37 cellular contexts compared by ENCODE assay signal in genomic region chr10:78738457-78738856, GRCh38.
"Had no signal": no experiment of that assay in that cellular context is flagged by ENCODE, and none has a peak within 500 bp of the region (broad histone marks: within the 10 kb centered on the region; RNA-seq: fewer than 3 reads in every experiment).

No MANE protein-coding gene starts in this region.

- DNase-seq: activated B cell treated with CpG ODN at 0.5 μM for 24 hours; activated CD4-positive, alpha-beta memory T cell treated with anti-CD3 and anti-CD28 coated beads for 36 hours; activated CD4-positive, alpha-beta T cell treated with anti-CD3 and anti-CD28 coated beads for 4 hours; activated CD4-positive, alpha-beta T cell treated with anti-CD3 and anti-CD28 coated beads, Interleukin-2, amount 10 ng/mL, durations not matched to agents 24 days and 14 days; activated CD4-positive, alpha-beta T cell treated with anti-CD3 and anti-CD28 coated beads, Interleukin-2, amount 50 U/mL, for 1 hour; activated CD4-positive, alpha-beta T cell treated with anti-CD3 and anti-CD28 coated beads, Interleukin-2, amount 50 U/mL, for 4 hours; activated CD4-positive, CD25-positive, alpha-beta regulatory T cell treated with anti-CD3 and anti-CD28 coated beads, Interleukin-2, amount 50 U/mL, for 72 hours; activated CD8-positive, alpha-beta memory T cell treated with anti-CD3 and anti-CD28 coated beads, Interleukin-2, amount 50 U/mL, for 4 hours; activated CD8-positive, alpha-beta T cell treated with anti-CD3 and anti-CD28 coated beads for 36 hours; activated effector memory CD4-positive, alpha-beta T cell treated with anti-CD3 and anti-CD28 coated beads, Interleukin-2, amount 50 U/mL, for 16 hours; activated gamma-delta T cell treated with Interleukin-2 at 50 U/mL for 16 hours; activated naive CD4-positive, alpha-beta T cell; activated naive CD4-positive, alpha-beta T cell treated with anti-CD3 and anti-CD28 coated beads for 36 hours; activated naive CD4-positive, alpha-beta T cell treated with anti-CD3 and anti-CD28 coated beads, Interleukin-2, amount 50 U/mL, for 16 hours; activated naive CD8-positive, alpha-beta T cell treated with anti-CD3 and anti-CD28 coated beads for 36 hours; activated T-cell treated with anti-CD3 and anti-CD28 coated beads for 4 hours; activated T-cell treated with anti-CD3 and anti-CD28 coated beads, Interleukin-2, amount 50 U/mL, for 1 hour; activated T-cell treated with anti-CD3 and anti-CD28 coated beads, Interleukin-2, amount 50 U/mL, for 4 hours; activated T-cell treated with anti-CD3 and anti-CD28 coated beads, Interleukin-2, amount 50 U/mL, for 72 hours; adrenal gland; amniotic stem cell; aorta; body of pancreas; brain microvascular endothelial cell; caudate nucleus; SW 1271; T-helper 1 cell; T-helper 2 cell; T-helper 9 cell had no signal

- ATAC-seq: activated CD8-positive, alpha-beta T cell treated with anti-CD3 and anti-CD28 coated beads for 36 hours; activated naive CD4-positive, alpha-beta T cell treated with anti-CD3 and anti-CD28 coated beads, Interleukin-2, amount 50 U/mL, for 72 hours; activated T-cell treated with anti-CD3 and anti-CD28 coated beads, Interleukin-2, amount 50 U/mL, for 4 hours; activated T-cell treated with anti-CD3 and anti-CD28 coated beads, Interleukin-2, amount 50 U/mL, for 72 hours; activated T-helper 17 cell treated with anti-CD3 and anti-CD28 coated beads, Interleukin-2, amount 50 U/mL, for 72 hours; body of pancreas had no signal

- H3K4me3 ChIP-seq: adrenal gland, body of pancreas, breast epithelium had no signal

- H3K27ac ChIP-seq: adrenal gland, body of pancreas, brain microvascular endothelial cell, breast epithelium, VCaP had no signal

- H3K4me3 Mint-ChIP-seq: activated B cell treated with CpG ODN at 0.5 μM for 24 hours; activated CD4-positive, alpha-beta memory T cell treated with anti-CD3 and anti-CD28 coated beads for 36 hours; activated CD4-positive, alpha-beta T cell treated with anti-CD3 and anti-CD28 coated beads, Interleukin-2, amount 10 ng/mL, durations not matched to agents 24 days and 14 days; activated CD8-positive, alpha-beta T cell treated with anti-CD3 and anti-CD28 coated beads for 36 hours; activated naive CD4-positive, alpha-beta T cell treated with anti-CD3 and anti-CD28 coated beads for 36 hours; activated naive CD8-positive, alpha-beta T cell treated with anti-CD3 and anti-CD28 coated beads for 36 hours; activated T-cell treated with anti-CD3 and anti-CD28 coated beads, Interleukin-2, amount 50 U/mL, for 4 hours; activated T-cell treated with anti-CD3 and anti-CD28 coated beads, Interleukin-2, amount 50 U/mL, for 72 hours; activated T-helper 1 cell treated with anti-CD3 and anti-CD28 coated beads, Interleukin-12 subunit alpha, Interleukin-12 subunit beta, Interleukin-2, Interleukin-4 antibody, amounts not matched to agents 30 ng/mL and 10 ng/mL and 1 ng/mL, durations not matched to agents 14 hours and 24 hours and 36 hours; activated T-helper 17 cell treated with anti-CD3 and anti-CD28 coated beads, Interleukin-2, amount 50 U/mL, for 72 hours; central memory CD8-positive, alpha-beta T cell; T-helper 1 cell treated with Interleukin-12 subunit alpha and Interleukin-12 subunit beta and Interleukin-4 antibody, amounts not matched to agents 30 μg/mL and 1 μg/mL, for 36 hours; T-helper 2 cell treated with Interferon-gamma antibody and Interleukin-4, amounts not matched to agents 5 μg/mL and 100 μg/mL, for 36 hours had no signal

- H3K36me3 Mint-ChIP-seq: activated CD4-positive, alpha-beta memory T cell treated with anti-CD3 and anti-CD28 coated beads for 36 hours; activated naive CD4-positive, alpha-beta T cell treated with anti-CD3 and anti-CD28 coated beads, Interleukin-2, amount 50 U/mL, for 72 hours; activated naive CD8-positive, alpha-beta T cell treated with anti-CD3 and anti-CD28 coated beads for 36 hours had no signal

- H3K27ac Mint-ChIP-seq: activated B cell treated with CpG ODN at 0.5 μM for 24 hours; activated CD4-positive, alpha-beta memory T cell treated with anti-CD3 and anti-CD28 coated beads for 36 hours; activated CD4-positive, alpha-beta T cell treated with anti-CD3 and anti-CD28 coated beads, Interleukin-2, amount 10 ng/mL, durations not matched to agents 24 days and 14 days; activated CD8-positive, alpha-beta T cell treated with anti-CD3 and anti-CD28 coated beads for 36 hours; activated naive CD4-positive, alpha-beta T cell treated with anti-CD3 and anti-CD28 coated beads for 36 hours; activated naive CD4-positive, alpha-beta T cell treated with anti-CD3 and anti-CD28 coated beads, Interleukin-2, amount 50 U/mL, for 72 hours; activated naive CD8-positive, alpha-beta T cell treated with anti-CD3 and anti-CD28 coated beads for 36 hours; activated T-cell treated with anti-CD3 and anti-CD28 coated beads, Interleukin-2, amount 50 U/mL, for 72 hours; activated T-helper 1 cell treated with anti-CD3 and anti-CD28 coated beads, Interleukin-12 subunit alpha, Interleukin-12 subunit beta, Interleukin-2, Interleukin-4 antibody, amounts not matched to agents 30 ng/mL and 10 ng/mL and 1 ng/mL, durations not matched to agents 14 hours and 24 hours and 36 hours; activated T-helper 17 cell treated with anti-CD3 and anti-CD28 coated beads, Interleukin-2, amount 50 U/mL, for 72 hours; T-helper 1 cell treated with Interleukin-12 subunit alpha and Interleukin-12 subunit beta and Interleukin-4 antibody, amounts not matched to agents 30 μg/mL and 1 μg/mL, for 36 hours; T-helper 2 cell treated with Interferon-gamma antibody and Interleukin-4, amounts not matched to agents 5 μg/mL and 100 μg/mL, for 36 hours had no signal

- H3K4me1 Mint-ChIP-seq: activated B cell treated with CpG ODN at 0.5 μM for 24 hours; activated T-helper 17 cell treated with anti-CD3 and anti-CD28 coated beads, Interleukin-2, amount 50 U/mL, for 72 hours had no signal

- H3K9me3 Mint-ChIP-seq: activated B cell treated with CpG ODN at 0.5 μM for 24 hours; activated CD4-positive, alpha-beta memory T cell treated with anti-CD3 and anti-CD28 coated beads for 36 hours; activated CD4-positive, alpha-beta T cell treated with anti-CD3 and anti-CD28 coated beads, Interleukin-2, amount 10 ng/mL, durations not matched to agents 24 days and 14 days; activated CD8-positive, alpha-beta T cell treated with anti-CD3 and anti-CD28 coated beads for 36 hours; activated naive CD4-positive, alpha-beta T cell treated with anti-CD3 and anti-CD28 coated beads for 36 hours; activated naive CD4-positive, alpha-beta T cell treated with anti-CD3 and anti-CD28 coated beads, Interleukin-2, amount 50 U/mL, for 72 hours; activated naive CD8-positive, alpha-beta T cell treated with anti-CD3 and anti-CD28 coated beads for 36 hours; activated T-cell treated with anti-CD3 and anti-CD28 coated beads, Interleukin-2, amount 50 U/mL, for 4 hours; activated T-cell treated with anti-CD3 and anti-CD28 coated beads, Interleukin-2, amount 50 U/mL, for 72 hours; activated T-helper 1 cell treated with anti-CD3 and anti-CD28 coated beads, Interleukin-12 subunit alpha, Interleukin-12 subunit beta, Interleukin-2, Interleukin-4 antibody, amounts not matched to agents 30 ng/mL and 10 ng/mL and 1 ng/mL, durations not matched to agents 14 hours and 24 hours and 36 hours; activated T-helper 17 cell treated with anti-CD3 and anti-CD28 coated beads, Interleukin-2, amount 50 U/mL, for 72 hours; central memory CD8-positive, alpha-beta T cell; T-helper 1 cell treated with Interleukin-12 subunit alpha and Interleukin-12 subunit beta and Interleukin-4 antibody, amounts not matched to agents 30 μg/mL and 1 μg/mL, for 36 hours; T-helper 2 cell treated with Interferon-gamma antibody and Interleukin-4, amounts not matched to agents 5 μg/mL and 100 μg/mL, for 36 hours had no signal
